In the genomic region with DNA sequence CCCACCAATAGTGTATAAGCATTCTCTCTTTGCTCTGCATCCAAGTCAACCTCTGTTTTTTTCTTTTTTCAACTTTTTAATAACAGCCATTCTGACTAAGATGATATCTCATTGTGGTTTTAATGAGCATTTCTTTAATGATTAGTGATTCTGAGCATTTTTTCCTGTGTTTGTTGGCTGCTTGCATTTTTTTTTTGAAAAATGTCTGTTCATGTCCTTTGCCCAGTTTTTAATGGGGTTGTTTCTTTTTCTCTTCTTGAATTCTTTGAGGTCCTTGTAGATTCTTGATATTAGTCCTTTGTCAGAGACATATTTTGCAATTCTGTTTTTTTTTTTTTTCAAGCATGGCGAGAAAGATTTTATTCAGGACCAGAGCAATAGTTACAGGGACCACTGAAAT, we compare ENCODE assay signal across 1 cellular context.
DNase-seq lines count a peak whose midpoint lies in the region.

No MANE protein-coding gene starts in this region.

- peak; percentile 0 for DNase-seq in ELR (ENCODE audit: low read depth)
